ENCODE assay signal across 1 cellular context in the genomic region with DNA sequence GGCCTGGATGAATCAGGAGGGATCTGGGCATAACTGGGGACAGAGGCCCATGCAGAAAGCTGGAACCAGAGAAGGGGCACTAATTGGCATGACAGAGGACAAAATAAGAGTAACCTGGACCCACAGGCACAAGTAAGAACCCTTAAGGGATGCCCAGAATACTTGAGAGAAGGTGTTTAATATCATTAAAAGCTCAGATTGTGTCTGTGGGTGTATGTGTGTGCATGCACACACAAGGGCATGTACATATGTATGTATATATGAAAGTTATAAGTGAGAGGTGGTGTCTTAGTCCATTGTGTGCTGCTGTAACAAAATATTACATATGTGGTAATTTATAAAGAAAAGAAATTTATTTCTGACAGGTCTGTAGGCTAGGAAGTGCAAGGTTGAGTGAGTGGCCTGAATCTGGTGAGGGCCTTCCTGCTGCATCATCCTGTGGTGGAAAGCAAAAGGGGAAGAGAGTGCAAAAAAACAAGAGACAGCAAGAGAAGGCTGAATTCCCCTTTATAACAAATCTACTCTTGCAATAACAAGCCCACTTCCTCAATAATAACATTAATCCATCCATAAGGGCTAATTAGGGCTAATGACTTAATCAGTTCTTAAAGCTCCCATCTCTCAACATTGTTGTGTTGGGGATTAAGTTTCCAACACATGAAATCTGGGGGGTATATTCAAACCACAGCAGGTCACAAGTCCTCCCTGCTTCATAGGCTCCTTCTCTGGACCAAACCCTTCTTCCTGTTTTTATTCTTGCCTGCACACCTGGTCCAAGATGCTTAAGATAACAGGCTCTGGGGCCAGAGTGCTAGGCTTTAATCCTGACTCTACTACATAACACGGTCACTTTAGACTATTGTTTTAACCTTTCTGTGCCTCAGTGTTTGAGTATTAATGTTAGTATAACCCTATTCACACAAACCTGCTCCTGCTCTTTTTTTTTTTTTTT.
TF ChIP-seq lines count a peak whose summit lies in the region.

No MANE protein-coding gene starts in this region.

TF ChIP-seq in GM12878, 131 proteins besides CTCF, POLR2A, EP300 and RAD21 (continued from another document):
- TF ChIP-seq, protein P1, sequence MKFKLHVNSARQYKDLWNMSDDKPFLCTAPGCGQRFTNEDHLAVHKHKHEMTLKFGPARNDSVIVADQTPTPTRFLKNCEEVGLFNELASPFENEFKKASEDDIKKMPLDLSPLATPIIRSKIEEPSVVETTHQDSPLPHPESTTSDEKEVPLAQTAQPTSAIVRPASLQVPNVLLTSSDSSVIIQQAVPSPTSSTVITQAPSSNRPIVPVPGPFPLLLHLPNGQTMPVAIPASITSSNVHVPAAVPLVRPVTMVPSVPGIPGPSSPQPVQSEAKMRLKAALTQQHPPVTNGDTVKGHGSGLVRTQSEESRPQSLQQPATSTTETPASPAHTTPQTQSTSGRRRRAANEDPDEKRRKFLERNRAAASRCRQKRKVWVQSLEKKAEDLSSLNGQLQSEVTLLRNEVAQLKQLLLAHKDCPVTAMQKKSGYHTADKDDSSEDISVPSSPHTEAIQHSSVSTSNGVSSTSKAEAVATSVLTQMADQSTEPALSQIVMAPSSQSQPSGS (IDR thresholded peaks at IDR 0.05; ENCODE audit: low read length), result peak; percentile 36; the same call in 1 of the 2 replicates
- TF ChIP-seq PAX5 (IDR thresholded peaks at IDR 0.05; ENCODE audit: borderline replicate concordance, low read depth, low read length) (0 out of 2 replicates have a peak, but pooled peaks have one; percentile 13), RUNX3 (IDR thresholded peaks at IDR 0.05; ENCODE audit: low read length) (peak; percentile 74), RELA (IDR thresholded peaks at IDR 0.05; ENCODE audit: borderline replicate concordance, partially characterized antibody) (no peak), IKZF2 (IDR thresholded peaks at IDR 0.05) (peak; percentile 59 to 61; a peak in 3 of 4 replicates), RBBP5 (conservative IDR thresholded peaks at IDR 0.05) (no peak), POU2F2 (IDR thresholded peaks at IDR 0.05; ENCODE audit: borderline replicate concordance, low read depth, low read length) (no peak), MTA2 (IDR thresholded peaks at IDR 0.05; ENCODE audit: low read depth) (peak; percentile 70), CREM (IDR thresholded peaks at IDR 0.05; ENCODE audit: low read depth) (peak; percentile 43; the same call in 1 of the 2 replicates), SMARCA5 (IDR thresholded peaks at IDR 0.05) (no peak), MTA3 (IDR thresholded peaks at IDR 0.05; ENCODE audit: borderline replicate concordance, low read length) (peak; percentile 54; the same call in 1 of the 2 replicates), ZNF217 (IDR thresholded peaks at IDR 0.05) (no peak), NR2F1 (conservative IDR thresholded peaks at IDR 0.05) (peak; percentile 36; the same call in 1 of the 2 replicates), IKZF1 (conservative IDR thresholded peaks at IDR 0.05) (peak; percentile 54; the same call in 1 of the 2 replicates), ATF7 (IDR thresholded peaks at IDR 0.05; ENCODE audit: low read depth) (peak; percentile 56)
- TF ChIP-seq, protein P2, sequence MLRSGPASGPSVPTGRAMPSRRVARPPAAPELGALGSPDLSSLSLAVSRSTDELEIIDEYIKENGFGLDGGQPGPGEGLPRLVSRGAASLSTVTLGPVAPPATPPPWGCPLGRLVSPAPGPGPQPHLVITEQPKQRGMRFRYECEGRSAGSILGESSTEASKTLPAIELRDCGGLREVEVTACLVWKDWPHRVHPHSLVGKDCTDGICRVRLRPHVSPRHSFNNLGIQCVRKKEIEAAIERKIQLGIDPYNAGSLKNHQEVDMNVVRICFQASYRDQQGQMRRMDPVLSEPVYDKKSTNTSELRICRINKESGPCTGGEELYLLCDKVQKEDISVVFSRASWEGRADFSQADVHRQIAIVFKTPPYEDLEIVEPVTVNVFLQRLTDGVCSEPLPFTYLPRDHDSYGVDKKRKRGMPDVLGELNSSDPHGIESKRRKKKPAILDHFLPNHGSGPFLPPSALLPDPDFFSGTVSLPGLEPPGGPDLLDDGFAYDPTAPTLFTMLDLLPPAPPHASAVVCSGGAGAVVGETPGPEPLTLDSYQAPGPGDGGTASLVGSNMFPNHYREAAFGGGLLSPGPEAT (IDR thresholded peaks at IDR 0.05; ENCODE audit: low read depth), result peak; percentile 54; the same call in 1 of the 2 replicates
- TF ChIP-seq, protein P3, sequence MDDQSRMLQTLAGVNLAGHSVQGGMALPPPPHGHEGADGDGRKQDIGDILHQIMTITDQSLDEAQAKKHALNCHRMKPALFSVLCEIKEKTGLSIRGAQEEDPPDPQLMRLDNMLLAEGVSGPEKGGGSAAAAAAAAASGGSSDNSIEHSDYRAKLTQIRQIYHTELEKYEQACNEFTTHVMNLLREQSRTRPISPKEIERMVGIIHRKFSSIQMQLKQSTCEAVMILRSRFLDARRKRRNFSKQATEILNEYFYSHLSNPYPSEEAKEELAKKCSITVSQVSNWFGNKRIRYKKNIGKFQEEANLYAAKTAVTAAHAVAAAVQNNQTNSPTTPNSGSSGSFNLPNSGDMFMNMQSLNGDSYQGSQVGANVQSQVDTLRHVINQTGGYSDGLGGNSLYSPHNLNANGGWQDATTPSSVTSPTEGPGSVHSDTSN (IDR thresholded peaks at IDR 0.05; ENCODE audit: insufficient replicate concordance, low read depth, low read length), result peak; percentile 12
